ENCODE assay signal across 14 cellular contexts in the genomic region with DNA sequence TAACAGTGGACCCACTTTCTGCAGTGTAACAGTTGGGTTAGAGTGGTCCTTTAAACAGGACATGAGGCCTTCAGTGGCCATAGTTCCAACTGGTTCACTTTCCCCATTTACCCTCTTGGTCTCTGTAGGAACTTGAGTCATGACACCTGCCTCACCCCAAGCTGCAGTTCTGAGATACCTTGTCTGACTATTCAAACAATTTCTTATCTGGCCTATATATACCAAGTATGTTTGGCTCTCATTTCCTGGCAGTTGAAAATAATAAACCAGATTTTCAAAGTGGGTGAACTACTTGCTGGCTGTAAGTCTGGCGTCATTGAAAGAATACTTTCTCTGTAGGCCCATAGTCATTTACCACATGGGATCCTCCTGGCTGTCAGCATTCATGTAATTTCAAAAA.
"Had no signal": no experiment of that assay in that cellular context is flagged by ENCODE, and none has a peak within 500 bp of the region (broad histone marks: within the 10 kb centered on the region; RNA-seq: fewer than 3 reads in every experiment).

No MANE protein-coding gene starts in this region.

- H3K27ac Mint-ChIP-seq: activated B cell treated with CpG ODN at 0.5 μM for 24 hours; activated CD4-positive, alpha-beta T cell treated with anti-CD3 and anti-CD28 coated beads, Interleukin-2, amount 10 ng/mL, durations not matched to agents 7 days and 5 days; activated naive CD4-positive, alpha-beta T cell treated with anti-CD3 and anti-CD28 coated beads for 36 hours; activated T-helper 17 cell treated with anti-CD3 and anti-CD28 coated beads, Interleukin-2, amount 50 U/mL, for 72 hours; effector memory CD8-positive, alpha-beta T cell; naive thymus-derived CD4-positive, alpha-beta T cell; T-helper 17 cell had no signal

- ATAC-seq: activated T-helper 17 cell treated with anti-CD3 and anti-CD28 coated beads, Interleukin-2, amount 50 U/mL, for 72 hours; effector memory CD8-positive, alpha-beta T cell; naive thymus-derived CD4-positive, alpha-beta T cell; T-helper 17 cell had no signal

- H3K9me3 ChIP-seq: thyroid gland had no signal

- H3K27ac ChIP-seq: thyroid gland had no signal

- H3K36me3 Mint-ChIP-seq: naive thymus-derived CD4-positive, alpha-beta T cell had no signal

- H3K27me3 ChIP-seq: thyroid gland had no signal

- H3K27me3 Mint-ChIP-seq: activated B cell treated with CpG ODN at 0.5 μM for 24 hours; activated T-helper 17 cell treated with anti-CD3 and anti-CD28 coated beads, Interleukin-2, amount 50 U/mL, for 72 hours had no signal

- DNase-seq: activated B cell treated with CpG ODN at 0.5 μM for 24 hours; activated CD4-positive, alpha-beta T cell treated with anti-CD3 and anti-CD28 coated beads, Interleukin-2, amount 10 ng/mL, durations not matched to agents 7 days and 5 days; activated CD8-positive, alpha-beta memory T cell treated with anti-CD3 and anti-CD28 coated beads for 24 hours; activated naive CD4-positive, alpha-beta T cell treated with anti-CD3 and anti-CD28 coated beads for 36 hours; effector memory CD8-positive, alpha-beta T cell; naive thymus-derived CD4-positive, alpha-beta T cell; retina; stimulated activated CD4-positive, alpha-beta T cell treated with anti-CD3 and anti-CD28 coated beads, Interleukin-4, amount 100 ng/mL, for 4 hours; T-helper 17 cell; thyroid gland had no signal

- H3K36me3 ChIP-seq: thyroid gland had no signal

- H3K4me3 ChIP-seq: thyroid gland had no signal

- H3K4me3 Mint-ChIP-seq: activated B cell treated with CpG ODN at 0.5 μM for 24 hours; activated CD4-positive, alpha-beta T cell treated with anti-CD3 and anti-CD28 coated beads, Interleukin-2, amount 10 ng/mL, durations not matched to agents 7 days and 5 days; activated naive CD4-positive, alpha-beta T cell treated with anti-CD3 and anti-CD28 coated beads for 36 hours; activated T-helper 17 cell treated with anti-CD3 and anti-CD28 coated beads, Interleukin-2, amount 50 U/mL, for 72 hours; central memory CD8-positive, alpha-beta T cell; effector memory CD8-positive, alpha-beta T cell; naive thymus-derived CD4-positive, alpha-beta T cell; T-helper 17 cell had no signal

- H3K4me1 Mint-ChIP-seq: activated B cell treated with CpG ODN at 0.5 μM for 24 hours; central memory CD8-positive, alpha-beta T cell had no signal

- FAIRE-seq: islet of Langerhans, TTC549 had no signal

- H3K9me3 Mint-ChIP-seq: activated B cell treated with CpG ODN at 0.5 μM for 24 hours; activated CD4-positive, alpha-beta T cell treated with anti-CD3 and anti-CD28 coated beads, Interleukin-2, amount 10 ng/mL, durations not matched to agents 7 days and 5 days; activated naive CD4-positive, alpha-beta T cell treated with anti-CD3 and anti-CD28 coated beads for 36 hours; activated T-helper 17 cell treated with anti-CD3 and anti-CD28 coated beads, Interleukin-2, amount 50 U/mL, for 72 hours; central memory CD8-positive, alpha-beta T cell; effector memory CD8-positive, alpha-beta T cell had no signal
